ENCODE assay signal across 1 cellular context in genomic region chr19:49641688-49642487, GRCh38.
TF ChIP-seq lines count a peak whose summit lies in the region.

Gene SCAF1 (plus strand): TSS chr19:49642209. CDS start chr19:49645027, 2,818 bp downstream.

TF ChIP-seq in HepG2, 621 proteins besides CTCF, POLR2A, EP300 and RAD21 (continued from another document and continues in another):
- TF ChIP-seq ZBTB40 (IDR thresholded peaks at IDR 0.05) (no peak), ZBTB40 (CRISPR knock-in tag; IDR thresholded peaks at IDR 0.05) (peak; percentile 79; the same call in 1 of the 2 replicates), PAXIP1 (CRISPR knock-in tag; conservative IDR thresholded peaks at IDR 0.05) (peak; percentile 54), ZNF30 (CRISPR knock-in tag; IDR thresholded peaks at IDR 0.05) (no peak; the same call in 1 of the 2 replicates), CBX5 (CRISPR knock-in tag; IDR thresholded peaks at IDR 0.05; ENCODE audit: borderline replicate concordance) (0 out of 2 replicates have a peak, but pooled peaks have one; percentile 19), ZFP82 (CRISPR knock-in tag; IDR thresholded peaks at IDR 0.05; ENCODE audit: borderline replicate concordance) (peak; percentile 86; the same call in 1 of the 2 replicates), ZNF780A (CRISPR knock-in tag; IDR thresholded peaks at IDR 0.05) (no peak), ZNF709 (CRISPR knock-in tag; IDR thresholded peaks at IDR 0.05) (peak; percentile 64; the same call in 1 of the 2 replicates), RNF2 (conservative IDR thresholded peaks at IDR 0.05; ENCODE audit: low read depth) (no peak), NFYB (CRISPR knock-in tag; IDR thresholded peaks at IDR 0.05) (peak; percentile 72), ZSCAN29 (CRISPR knock-in tag; conservative IDR thresholded peaks at IDR 0.05) (no peak), DRAP1 (CRISPR knock-in tag; IDR thresholded peaks at IDR 0.05) (peak; percentile 65), POGK (CRISPR knock-in tag; conservative IDR thresholded peaks at IDR 0.05) (peak; percentile 75), ZNF652 (CRISPR knock-in tag; IDR thresholded peaks at IDR 0.05; ENCODE audit: borderline replicate concordance, low read depth) (0 out of 2 replicates have a peak, but pooled peaks have one; percentile 35), SETDB1 (CRISPR knock-in tag; IDR thresholded peaks at IDR 0.05; ENCODE audit: borderline replicate concordance) (no peak), XRCC5 (optimal IDR thresholded peaks at IDR 0.05; ENCODE audit: low read length) (no peak), NFIC (IDR thresholded peaks at IDR 0.05; ENCODE audit: low read length) (no peak), MATR3 (CRISPR knock-in tag; IDR thresholded peaks at IDR 0.05) (no peak), ZBTB25 (CRISPR knock-in tag; IDR thresholded peaks at IDR 0.05) (peak; percentile 95), ZNF678 (CRISPR knock-in tag; IDR thresholded peaks at IDR 0.05) (no peak), HNRNPLL (IDR thresholded peaks at IDR 0.05; ENCODE audit: low read depth, low read length, poor library complexity, severe bottlenecking) (peak; percentile 85), GATAD1 (CRISPR knock-in tag; IDR thresholded peaks at IDR 0.05) (peak; percentile 87), ZNF788 (CRISPR knock-in tag; IDR thresholded peaks at IDR 0.05; ENCODE audit: borderline replicate concordance) (peak; percentile 82; the same call in 1 of the 2 replicates), ZNF7 (CRISPR knock-in tag; IDR thresholded peaks at IDR 0.05) (no peak), GZF1 (CRISPR knock-in tag; IDR thresholded peaks at IDR 0.05) (no peak), ZNF713 (CRISPR knock-in tag; IDR thresholded peaks at IDR 0.05) (no peak), RBFOX2 (IDR thresholded peaks at IDR 0.05; ENCODE audit: low read depth, low read length) (peak; percentile 93), SIX1 (CRISPR knock-in tag; IDR thresholded peaks at IDR 0.05; ENCODE audit: borderline replicate concordance) (no peak), THRA (CRISPR knock-in tag; IDR thresholded peaks at IDR 0.05; ENCODE audit: borderline replicate concordance) (peak; percentile 28; the same call in 1 of the 2 replicates), ZNF629 (CRISPR knock-in tag; conservative IDR thresholded peaks at IDR 0.05) (no peak), RERE (CRISPR knock-in tag; IDR thresholded peaks at IDR 0.05; ENCODE audit: low read depth) (no peak), ZC3H13 (CRISPR knock-in tag; IDR thresholded peaks at IDR 0.05) (peak; percentile 90), ZGPAT (CRISPR knock-in tag; IDR thresholded peaks at IDR 0.05) (peak; percentile 84)
